ENCODE assay signal across 12 cellular contexts in the genomic region with DNA sequence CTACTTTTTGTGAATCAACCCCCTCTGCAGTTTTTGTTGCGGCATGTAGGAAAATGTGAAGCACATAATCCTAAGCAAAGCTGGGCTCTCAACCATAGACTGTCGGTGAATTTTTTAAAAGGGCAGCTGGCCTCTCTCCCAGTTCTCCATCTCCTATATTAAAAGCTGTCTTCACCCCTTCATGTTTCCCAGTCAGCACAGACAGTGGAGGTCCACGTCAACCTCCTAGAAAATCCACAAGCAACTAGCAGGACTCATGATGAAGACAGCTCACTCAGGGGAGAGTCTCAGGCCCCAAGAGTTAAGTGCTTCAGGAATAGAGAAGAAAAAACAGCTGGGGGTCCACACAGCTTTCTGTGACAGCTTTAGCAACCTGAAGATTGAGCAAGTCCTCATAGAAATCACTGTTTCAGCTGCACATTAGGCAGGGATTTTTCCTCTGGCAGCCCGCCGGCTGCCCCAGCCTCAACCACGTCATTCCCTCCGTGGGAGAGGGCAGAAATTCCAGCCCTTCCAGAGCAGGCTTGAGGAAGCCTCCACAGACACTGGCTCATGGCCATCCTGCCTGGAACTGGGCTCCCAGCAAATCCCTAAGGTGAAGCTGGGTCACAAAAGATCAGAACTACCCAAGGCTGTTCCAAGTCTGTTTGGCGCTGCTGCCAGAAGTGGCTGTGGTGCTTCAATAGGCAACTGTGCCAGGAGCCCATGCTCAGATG. TPM values are rescaled to one million over a fixed set of nuclear protein-coding genes. Genes with fewer than 3 reads are reported as not detected.
A peak's percentile ranks its signal among the peaks of the same experiment; 100 is the strongest.
DNase-seq lines count a peak whose midpoint lies in the region; ATAC-seq and TF ChIP-seq lines count a peak whose summit lies in the region.
"Had no signal": no experiment of that assay in that cellular context is flagged by ENCODE, and none has a peak within 500 bp of the region (broad histone marks: within the 10 kb centered on the region; RNA-seq: fewer than 3 reads in every experiment).

No MANE protein-coding gene starts in this region.

- in situ Hi-C loops in transverse colon (cut with MboI; ENCODE audit: low pct_ligation_motif_present in 1 of 4, low pct_unique_long_range_greater_than_20kb in 1 of 4, low sequenced_read_pairs in 3 of 4), result no loop called here

- no peaks in the 10 kb centered on the region for H3K79me2 ChIP-seq in fibroblast of lung (ENCODE audit: control insufficient read depth, insufficient read depth, low read length)

- WGBS in transverse colon (ENCODE audit: low coverage in 1 of 2), 2 donors, result 66 to 74% methylated on average over 4 to 8 of the region's 8 CpGs

- DNase-seq in NCI-H446 (lab: John Stamatoyannopoulos, UW), result peak; percentile 84 to 86
- DNase-seq in fibroblast of lung (ENCODE audit: low read depth in 2 of 2), result peak; percentile 87 to 90
- DNase-seq in mucosa of gallbladder (ENCODE audit: low spot score), result peak; percentile 70
- peak; percentile 41 for DNase-seq in transverse colon
- no peak for DNase-seq in NCI-H2081 (lab: John Stamatoyannopoulos, UW)
- no peak for DNase-seq in WTC11 (ENCODE audit: low spot score)
- DNase-seq in HK-2 (ENCODE audit: unreplicated experiment), result no peak
- no peak for DNase-seq in effector CD8-positive, alpha-beta T cell (lab: John Stamatoyannopoulos, UW)
- DNase-seq: activated B cell treated with CpG ODN at 0.5 μM for 24 hours; activated naive CD4-positive, alpha-beta T cell treated with Interleukin-2 at 50 U/mL for 16 hours; MM.1S had no signal

- POLR2A ChIA-PET in WTC11 (lab: Charles Lee), result interaction anchor here (1.1 kb wide), 1 partner anchor 10 kb away, joined by 3 read pairs; no protein-coding TSS in a partner anchor

- peaks cover 18% of the 10 kb centered on the region for H3K9me3 Mint-ChIP-seq in WTC11

- H3K4me2 ChIP-seq in fibroblast of lung (ENCODE audit: extremely low read depth, insufficient read depth, low read length), result no peak overlapping the region

- no peaks in the 10 kb centered on the region for H3K27me3 ChIP-seq in fibroblast of lung (ENCODE audit: control insufficient read depth, insufficient read depth, low read length)
- no peaks in the 10 kb centered on the region for H3K27me3 ChIP-seq in transverse colon

- peaks cover 22% of the 10 kb centered on the region for H3K36me3 Mint-ChIP-seq in WTC11

- H3K9me3 ChIP-seq in fibroblast of lung (ENCODE audit: control insufficient read depth, insufficient read depth, low read depth, low read length) (no peaks in the 10 kb centered on the region), transverse colon (no peaks in the 10 kb centered on the region)
- H3K9me3 ChIP-seq: neutrophil had no signal

- no peak for ATAC-seq in WTC11

- H3K4me1 ChIP-seq in fibroblast of lung (ENCODE audit: control insufficient read depth, extremely low read depth, insufficient read depth, low read length) (peaks cover 5% of the 10 kb centered on the region), transverse colon (peaks cover 0 to 14% (median 4%) of the 10 kb centered on the region in 4 donors)

- no peak overlapping the region for H2AFZ ChIP-seq in fibroblast of lung (ENCODE audit: low read length)

- H3K27ac ChIP-seq in fibroblast of lung (ENCODE audit: insufficient read depth, low read length), result peak overlapping the region; percentile 27
- H3K27ac ChIP-seq in transverse colon, result peak overlapping the region; percentile 46 to 67 (median 63)
- H3K27ac ChIP-seq: neutrophil had no signal

- H3K4me3 Mint-ChIP-seq in WTC11, result no peak overlapping the region
- H3K4me3 Mint-ChIP-seq: activated B cell treated with CpG ODN at 0.5 μM for 24 hours had no signal

- intact Hi-C loops in transverse colon (cut with DNase I; ENCODE audit: low total_unique reads), result no loop called here

- no peak overlapping the region for H3K27ac Mint-ChIP-seq in WTC11
- H3K27ac Mint-ChIP-seq: activated B cell treated with CpG ODN at 0.5 μM for 24 hours had no signal

- TF ChIP-seq CTCF in fibroblast of lung (conservative IDR thresholded peaks at IDR 0.05 in 1 of 2, IDR thresholded peaks at IDR 0.05 in 1 of 2; ENCODE audit: low read depth in 1 of 2, low read length in 2 of 2) (no peak), transverse colon (IDR thresholded peaks at IDR 0.05) (no peak), WTC11 (IDR thresholded peaks at IDR 0.05) (no peak)

- no peaks in the 10 kb centered on the region for H4K20me1 ChIP-seq in fibroblast of lung (ENCODE audit: control insufficient read depth, extremely low read depth, insufficient read depth, low read length)

- CTCF ChIA-PET in WTC11 (lab: Charles Lee), result interaction anchor here (1.0 to 1.5 kb wide), 3 partner anchors 9 to 113 kb away, joined by 3 to 4 read pairs (median 3); no protein-coding TSS in a partner anchor

- H3K4me1 Mint-ChIP-seq in WTC11, result no peaks in the 10 kb centered on the region
- H3K4me1 Mint-ChIP-seq: activated B cell treated with CpG ODN at 0.5 μM for 24 hours had no signal

- no peak overlapping the region for H3K9ac ChIP-seq in fibroblast of lung (ENCODE audit: insufficient read depth, low read length)

- H3K36me3 ChIP-seq in fibroblast of lung (ENCODE audit: control insufficient read depth, insufficient read depth, low read length) (no peaks in the 10 kb centered on the region), transverse colon (no peaks in the 10 kb centered on the region)
- H3K36me3 ChIP-seq: neutrophil had no signal

- no peak overlapping the region for H3K4me3 ChIP-seq in fibroblast of lung (replicated peaks in 1 of 4; ENCODE audit: control extremely low read depth in 1 of 4, insufficient read depth in 1 of 4, low read depth in 3 of 4, low read length in 4 of 4)
- no peak overlapping the region for H3K4me3 ChIP-seq in transverse colon

- TF ChIP-seq EP300 in transverse colon (IDR thresholded peaks at IDR 0.05; ENCODE audit: low read depth), result no peak

- no peak for TF ChIP-seq POLR2A in transverse colon (IDR thresholded peaks at IDR 0.05)

- H3K27me3 Mint-ChIP-seq in WTC11 (ENCODE audit: low read depth), result no peaks in the 10 kb centered on the region; the same call in 1 of the 2 replicates

TF ChIP-seq in WTC11, 78 proteins besides CTCF, POLR2A, EP300 and RAD21:
- TF ChIP-seq, protein P1, sequence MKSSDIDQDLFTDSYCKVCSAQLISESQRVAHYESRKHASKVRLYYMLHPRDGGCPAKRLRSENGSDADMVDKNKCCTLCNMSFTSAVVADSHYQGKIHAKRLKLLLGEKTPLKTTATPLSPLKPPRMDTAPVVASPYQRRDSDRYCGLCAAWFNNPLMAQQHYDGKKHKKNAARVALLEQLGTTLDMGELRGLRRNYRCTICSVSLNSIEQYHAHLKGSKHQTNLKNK (CRISPR knock-in tag; IDR thresholded peaks at IDR 0.05), result no peak

RNA-seq across cellular contexts. Expression of a gene that starts 15.3 kb away (rescaled TPM):
- total RNA-seq in fibroblast of lung, result 14.9 and 18.7 TPM in 2 replicates
- polyA plus RNA-seq in fibroblast of lung, result 10.2 and 12.5 TPM in 2 replicates
- polyA plus RNA-seq in fibroblast of lung (2012), result 11.5 and 11.8 TPM in 2 replicates
- 150 and 154 TPM in 2 replicates for polyA minus RNA-seq in fibroblast of lung (ENCODE audit: low replicate concordance)
- 13.9 TPM for total RNA-seq in mucosa of gallbladder
- 1 to 10 TPM in 3 of 4 donors, under 1 TPM in 1; 0.60 to 3.3 (median 2.8) TPM for total RNA-seq in transverse colon
- total RNA-seq in WTC11 (2021), result 11.0 to 11.6 TPM (median 11.2 TPM) in 3 replicates

RNA-seq across cellular contexts. Expression of a gene that starts 57.3 kb away (rescaled TPM):
- 29.0 and 34.7 TPM in 2 replicates for total RNA-seq in fibroblast of lung
- polyA plus RNA-seq in fibroblast of lung, result 40.9 and 42.9 TPM in 2 replicates
- polyA plus RNA-seq in fibroblast of lung (2012), result 27.8 and 32.4 TPM in 2 replicates
- 2.9 and 5.1 TPM in 2 replicates for polyA minus RNA-seq in fibroblast of lung (ENCODE audit: low replicate concordance)
- total RNA-seq in mucosa of gallbladder, result 30.3 TPM
- total RNA-seq in transverse colon, result 10 to 100 TPM in 3 of 4 donors, 1 to 10 TPM in 1; 4.0 to 24.0 (median 19.6) TPM
- total RNA-seq in WTC11 (2021), result 25.3 to 25.8 TPM (median 25.4 TPM) in 3 replicates

Comparison
In these comparisons a context has a peak if more than half of its experiments do, and no peak if none do; other contexts are left out.
1. DNase-seq: peak in NCI-H446 (2 of 2), fibroblast of lung (2 of 2), mucosa of gallbladder (single experiment) and transverse colon (single experiment); none in NCI-H2081 (0 of 2), WTC11 (single experiment), HK-2 (single experiment) and effector CD8-positive, alpha-beta T cell (single experiment).